Comparison of ENCODE assay signal across 7 cellular contexts in the genomic region with DNA sequence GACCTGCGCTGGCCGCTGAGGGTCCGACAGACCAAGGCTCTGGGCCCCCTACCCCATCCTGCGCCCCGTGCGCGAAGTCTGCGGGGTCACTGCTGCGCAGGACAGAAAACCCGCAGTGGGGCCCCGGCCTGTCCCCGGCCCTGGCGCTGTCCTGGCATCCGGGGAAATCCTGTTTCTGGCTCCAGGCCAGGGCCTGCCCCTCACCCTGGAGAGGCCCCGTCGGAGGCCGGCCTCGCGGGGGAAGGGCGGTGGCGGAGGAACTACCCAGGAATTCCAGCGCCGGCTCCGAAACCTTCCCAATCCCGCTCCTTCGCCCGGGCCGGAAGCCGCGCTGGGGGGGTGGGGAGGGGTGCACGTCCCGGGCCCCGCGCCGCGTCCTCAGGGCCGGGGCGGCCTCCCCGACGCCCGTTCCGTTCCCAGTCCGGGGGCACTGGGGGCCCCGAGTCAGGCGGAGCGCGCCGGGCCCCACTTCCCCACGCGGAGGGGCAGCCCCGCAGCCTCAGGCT.
A peak's percentile ranks its signal among the peaks of the same experiment; 100 is the strongest.
DNase-seq lines count a peak whose midpoint lies in the region; ATAC-seq, FAIRE-seq and TF ChIP-seq lines count a peak whose summit lies in the region.

No MANE protein-coding gene starts in this region.

- H3F3A ChIP-seq in PC-9 (ENCODE audit: insufficient read depth, low read depth) = peaks cover 23% of the 10 kb centered on the region; the same call in 1 of the 2 replicates

- no peaks in the 10 kb centered on the region for H3K9me2 ChIP-seq in PC-9 (ENCODE audit: insufficient read depth)

- BruUV-seq in PC-9 (replicated peaks; lab: Mats Ljungman, UMichigan) = no TSS peak

- no peaks in the 10 kb centered on the region for H3K79me2 ChIP-seq in PC-9 (ENCODE audit: low read depth)

- TF ChIP-seq CTCF in PC-9 (conservative IDR thresholded peaks at IDR 0.05) (no peak), epithelial cell of esophagus (IDR thresholded peaks at IDR 0.05; ENCODE audit: insufficient read depth, low read depth, low read length, missing control alignments) (no peak), mesothelial cell of epicardium (IDR thresholded peaks at IDR 0.05; ENCODE audit: unreplicated experiment) (no peak)

- intact Hi-C loops in PC-9 (cut with micrococcal nuclease; ENCODE audit: unreplicated experiment) = loop anchor here (5.0 to 10.0 kb wide), 3 partner anchors 78 to 220 kb away; partner anchors contain the start of genes HES5, MORN1, RER1 and SKI

- H3K36me3 Mint-ChIP-seq in mesothelial cell of epicardium = no peaks in the 10 kb centered on the region

- POLR2A ChIA-PET in PC-9 (lab: Charles Lee; ENCODE audit: unreplicated experiment) = no interaction called here

- ATAC-seq in GM21528 (IDR thresholded peaks at IDR 0.05; ENCODE audit: low FRiP score, unreplicated experiment) = no peak
- no peak for ATAC-seq in HG03432 (IDR thresholded peaks at IDR 0.05; ENCODE audit: unreplicated experiment)

- no peaks in the 10 kb centered on the region for H3K9me3 ChIP-seq in PC-9 (ENCODE audit: insufficient read depth, low read depth)

- peaks cover 24% of the 10 kb centered on the region for H3K4me1 ChIP-seq in PC-9 (replicated peaks; ENCODE audit: insufficient read depth)

- H3K27ac Mint-ChIP-seq in mesothelial cell of epicardium = peak overlapping the region; percentile 72

- H3K27me3 Mint-ChIP-seq in mesothelial cell of epicardium (ENCODE audit: low read depth) = no peaks in the 10 kb centered on the region

- peak; percentile 56 for DNase-seq in GM19238 (ENCODE audit: insufficient read length, low spot score)
- peak in 1 of 2 experiments; percentile 60 for DNase-seq in PC-9
- DNase-seq in epithelial cell of esophagus (ENCODE audit: low read depth) = peak; percentile 30
- DNase-seq in mesothelial cell of epicardium (ENCODE audit: low spot score in 2 of 2, unreplicated experiment in 2 of 2) = peak; percentile 76 to 87
- no peak for DNase-seq in RCC 7860 (ENCODE audit: low spot score)

- no peaks in the 10 kb centered on the region for H3K36me3 ChIP-seq in PC-9 (ENCODE audit: low read depth)

- peaks cover 24% of the 10 kb centered on the region for H3K4me1 Mint-ChIP-seq in mesothelial cell of epicardium

- peak overlapping the region; percentile 71 for H3K4me2 ChIP-seq in PC-9

- H3K27ac ChIP-seq in PC-9 = no peak overlapping the region

- no peaks in the 10 kb centered on the region for H4K20me1 ChIP-seq in PC-9 (ENCODE audit: insufficient read depth)

- CTCF ChIA-PET in PC-9 (lab: Charles Lee) = no interaction called here

- H2AFZ ChIP-seq in PC-9 = no peak overlapping the region

- H3K9me3 Mint-ChIP-seq in mesothelial cell of epicardium = no peaks in the 10 kb centered on the region

- H3K27me3 ChIP-seq in PC-9 (ENCODE audit: insufficient read depth, low read depth) = no peaks in the 10 kb centered on the region

- FAIRE-seq in RCC 7860 (lab: Jason Lieb, UNC) = no peak

- H3K4me3 ChIP-seq in PC-9 = peak overlapping the region; percentile 54
- no peak overlapping the region for H3K4me3 ChIP-seq in epithelial cell of esophagus (ENCODE audit: low read length)

- peak overlapping the region; percentile 30 for H3K4me3 Mint-ChIP-seq in mesothelial cell of epicardium
